ENCODE assay signal across 1 cellular context in the genomic region with DNA sequence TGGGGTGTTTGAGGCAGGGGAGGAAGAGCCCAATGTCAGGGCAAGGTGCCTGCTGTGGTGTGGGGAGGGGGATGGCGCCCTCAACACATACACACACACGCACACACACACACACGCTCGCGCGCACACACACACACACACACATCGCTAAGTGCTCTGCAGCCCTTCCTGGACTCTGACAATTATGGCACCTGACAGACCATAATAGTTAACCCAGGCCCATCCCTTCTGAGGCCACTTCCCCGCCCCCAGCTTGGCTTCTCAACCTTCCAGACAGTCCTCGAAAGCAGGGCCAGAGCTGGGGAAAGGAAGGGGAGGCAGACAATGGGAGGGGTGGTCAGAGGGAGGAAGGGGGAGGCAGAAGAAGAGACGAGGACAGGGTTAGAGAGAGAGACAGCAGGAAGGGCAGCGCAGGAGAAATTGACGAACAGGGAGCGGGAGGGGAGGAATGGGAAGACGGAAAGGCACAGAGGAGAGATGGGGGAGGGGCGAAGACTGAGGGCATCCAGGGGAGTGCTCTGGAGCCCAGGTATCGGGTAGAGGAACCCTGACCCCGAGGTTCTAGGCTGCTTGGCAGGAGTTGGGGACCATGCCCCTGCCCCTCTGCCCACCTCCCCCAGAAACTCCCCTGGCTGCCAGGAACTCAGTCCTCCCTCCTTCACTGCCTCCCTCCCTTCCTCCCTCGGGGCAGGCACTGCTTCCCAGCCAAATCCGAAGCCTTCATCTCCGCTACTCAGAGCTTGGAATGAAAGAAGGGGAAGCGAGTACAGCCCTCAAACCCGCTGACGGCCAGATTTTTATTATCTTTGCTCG.
TF ChIP-seq lines count a peak whose summit lies in the region.

No MANE protein-coding gene starts in this region.

TF ChIP-seq in HepG2, 621 proteins besides CTCF, POLR2A, EP300 and RAD21 (continued from another document and continues in another):
- peak; percentile 86 for TF ChIP-seq ZNF646 (CRISPR knock-in tag; IDR thresholded peaks at IDR 0.05)
- TF ChIP-seq ZBTB25 (CRISPR knock-in tag; IDR thresholded peaks at IDR 0.05): no peak
- TF ChIP-seq CHCHD3 (CRISPR knock-in tag; IDR thresholded peaks at IDR 0.05): no peak
- TF ChIP-seq IRF2 (CRISPR knock-in tag; IDR thresholded peaks at IDR 0.05): no peak
- TF ChIP-seq FOXA1 (IDR thresholded peaks at IDR 0.05): no peak
- no peak for TF ChIP-seq FOXA1 (CRISPR knock-in tag; IDR thresholded peaks at IDR 0.05)
- no peak for TF ChIP-seq MIER2 (CRISPR knock-in tag; IDR thresholded peaks at IDR 0.05)
- 0 out of 2 replicates have a peak, but pooled peaks have one; percentile 28 for TF ChIP-seq HIC2 (CRISPR knock-in tag; IDR thresholded peaks at IDR 0.05; ENCODE audit: low read depth)
- no peak for TF ChIP-seq ASH2L (IDR thresholded peaks at IDR 0.05; ENCODE audit: insufficient read length, low read depth, low read length)
- no peak for TF ChIP-seq ZNF839 (CRISPR knock-in tag; IDR thresholded peaks at IDR 0.05; ENCODE audit: borderline replicate concordance)
- TF ChIP-seq ZNF503 (CRISPR knock-in tag; IDR thresholded peaks at IDR 0.05): no peak
- no peak for TF ChIP-seq NFE2 (CRISPR knock-in tag; IDR thresholded peaks at IDR 0.05)
- TF ChIP-seq MBD4 (IDR thresholded peaks at IDR 0.05; ENCODE audit: borderline replicate concordance, low read length): no peak
- no peak for TF ChIP-seq FOXK1 (CRISPR knock-in tag; IDR thresholded peaks at IDR 0.05; ENCODE audit: borderline replicate concordance, low read depth)
- TF ChIP-seq ZBTB49 (CRISPR knock-in tag; IDR thresholded peaks at IDR 0.05; ENCODE audit: borderline replicate concordance): no peak
- TF ChIP-seq, protein P1, sequence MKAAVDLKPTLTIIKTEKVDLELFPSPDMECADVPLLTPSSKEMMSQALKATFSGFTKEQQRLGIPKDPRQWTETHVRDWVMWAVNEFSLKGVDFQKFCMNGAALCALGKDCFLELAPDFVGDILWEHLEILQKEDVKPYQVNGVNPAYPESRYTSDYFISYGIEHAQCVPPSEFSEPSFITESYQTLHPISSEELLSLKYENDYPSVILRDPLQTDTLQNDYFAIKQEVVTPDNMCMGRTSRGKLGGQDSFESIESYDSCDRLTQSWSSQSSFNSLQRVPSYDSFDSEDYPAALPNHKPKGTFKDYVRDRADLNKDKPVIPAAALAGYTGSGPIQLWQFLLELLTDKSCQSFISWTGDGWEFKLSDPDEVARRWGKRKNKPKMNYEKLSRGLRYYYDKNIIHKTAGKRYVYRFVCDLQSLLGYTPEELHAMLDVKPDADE (CRISPR knock-in tag; IDR thresholded peaks at IDR 0.05): no peak
- no peak for TF ChIP-seq KLF12 (CRISPR knock-in tag; IDR thresholded peaks at IDR 0.05; ENCODE audit: borderline replicate concordance)
- TF ChIP-seq NFKB2 (CRISPR knock-in tag; IDR thresholded peaks at IDR 0.05; ENCODE audit: borderline replicate concordance): no peak
- no peak for TF ChIP-seq CREM (IDR thresholded peaks at IDR 0.05)
- no peak for TF ChIP-seq CREM (CRISPR knock-in tag; IDR thresholded peaks at IDR 0.05)
- no peak for TF ChIP-seq LCORL (IDR thresholded peaks at IDR 0.05)
- 0 out of 2 replicates have a peak, but pooled peaks have one; percentile 6 for TF ChIP-seq LCORL (CRISPR knock-in tag; IDR thresholded peaks at IDR 0.05)
- TF ChIP-seq ZNF407 (CRISPR knock-in tag; IDR thresholded peaks at IDR 0.05; ENCODE audit: not compliant biosample characterization): no peak
- TF ChIP-seq FOXM1 (CRISPR knock-in tag; IDR thresholded peaks at IDR 0.05): no peak
- no peak for TF ChIP-seq ZNF570 (CRISPR knock-in tag; IDR thresholded peaks at IDR 0.05; ENCODE audit: borderline replicate concordance)
- TF ChIP-seq NKX3-1 (CRISPR knock-in tag; IDR thresholded peaks at IDR 0.05): no peak
- no peak for TF ChIP-seq HNF4G (IDR thresholded peaks at IDR 0.05; ENCODE audit: borderline replicate concordance, low read depth, low read length)
- TF ChIP-seq HNF4G (CRISPR knock-in tag; IDR thresholded peaks at IDR 0.05; ENCODE audit: borderline replicate concordance, low read depth): no peak
- TF ChIP-seq MAFF (IDR thresholded peaks at IDR 0.05; ENCODE audit: low read depth, low read length): no peak
